ENCODE assay signal across 25 cellular contexts in the genomic region with DNA sequence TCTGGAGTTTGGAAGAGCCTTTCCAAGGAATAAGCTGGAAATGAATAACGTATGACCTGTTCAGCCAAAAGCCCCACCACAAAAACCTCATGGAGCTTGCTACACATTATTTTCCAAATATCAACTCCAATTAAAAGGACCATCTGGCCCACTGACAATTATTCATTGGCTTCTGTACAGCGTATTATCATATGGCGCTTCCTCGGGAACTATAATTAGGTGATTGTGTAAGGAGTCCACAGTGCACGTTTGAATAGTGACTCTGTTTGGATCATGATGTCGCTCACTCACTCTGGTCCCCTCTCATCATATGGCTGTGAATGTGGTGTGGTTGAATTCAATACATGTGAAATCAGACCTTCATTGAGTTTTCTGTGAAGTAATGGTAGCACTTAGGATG. TPM values are rescaled to one million over a fixed set of nuclear protein-coding genes. Genes with fewer than 3 reads are reported as not detected.
DNase-seq lines count a peak whose midpoint lies in the region; ATAC-seq and TF ChIP-seq lines count a peak whose summit lies in the region.
"Had no signal": no experiment of that assay in that cellular context is flagged by ENCODE, and none has a peak within 500 bp of the region (broad histone marks: within the 10 kb centered on the region; RNA-seq: fewer than 3 reads in every experiment).

No MANE protein-coding gene starts in this region.

- H3K27me3 ChIP-seq in PC-3 (ENCODE audit: low read length) = no peaks in the 10 kb centered on the region
- H3K27me3 ChIP-seq: gastroesophageal sphincter, sigmoid colon, upper lobe of right lung had no signal

- TF ChIP-seq CTCF in HFFc6 (IDR thresholded peaks at IDR 0.05) = no peak
- no peak for TF ChIP-seq CTCF in PC-3 (conservative IDR thresholded peaks at IDR 0.05; ENCODE audit: low read depth, low read length)
- TF ChIP-seq CTCF in GM13977 (IDR thresholded peaks at IDR 0.05; ENCODE audit: extremely low read depth, insufficient read depth, missing control alignments) = no peak

- H3K27ac Mint-ChIP-seq in HFFc6 = peak overlapping the region; percentile 65; the same call in 1 of the 2 replicates
- no peak overlapping the region for H3K27ac Mint-ChIP-seq in activated CD4-positive, alpha-beta memory T cell treated with anti-CD3 and anti-CD28 coated beads, Interleukin-2, amount 10 ng/mL, durations not matched to agents 7 days and 5 days
- H3K27ac Mint-ChIP-seq: activated CD4-positive, alpha-beta memory T cell treated with anti-CD3 and anti-CD28 coated beads for 36 hours; activated naive CD8-positive, alpha-beta T cell treated with anti-CD3 and anti-CD28 coated beads for 36 hours; immature natural killer cell; memory B cell; stimulated activated memory B cell treated with anti-CD40 and anti-IgM and Interleukin-4, amounts not matched to agents 10 μg/mL and 1 μg/mL and 100 μg/mL, for 72 hours; T-helper 17 cell had no signal

- CTCF ChIA-PET in PC-3 (lab: Charles Lee) = no interaction called here
- CTCF ChIA-PET in activated CD4-positive, alpha-beta memory T cell treated with anti-CD3 and anti-CD28 coated beads, Interleukin-2, amount 10 ng/mL, durations not matched to agents 7 days and 5 days (lab: Charles Lee) = interaction anchor here (0.6 kb wide), 1 partner anchor 373 kb away, joined by 3 read pairs; no protein-coding TSS in a partner anchor

- H3K4me1 Mint-ChIP-seq in HFFc6 (ENCODE audit: low read depth) = peaks cover 68% of the 10 kb centered on the region
- H3K4me1 Mint-ChIP-seq in activated CD4-positive, alpha-beta memory T cell treated with anti-CD3 and anti-CD28 coated beads, Interleukin-2, amount 10 ng/mL, durations not matched to agents 7 days and 5 days = no peaks in the 10 kb centered on the region
- H3K4me1 Mint-ChIP-seq: activated naive CD8-positive, alpha-beta T cell treated with anti-CD3 and anti-CD28 coated beads for 36 hours; immature natural killer cell; memory B cell; neural crest cell; stimulated activated memory B cell treated with anti-CD40 and anti-IgM and Interleukin-4, amounts not matched to agents 10 μg/mL and 1 μg/mL and 100 μg/mL, for 72 hours; T-helper 17 cell had no signal

- no peaks in the 10 kb centered on the region for H4K20me1 ChIP-seq in PC-3 (ENCODE audit: low read length)

- ATAC-seq in PC-3 (no peak), GM21737 (IDR thresholded peaks at IDR 0.05; ENCODE audit: unreplicated experiment) (no peak)
- ATAC-seq: gastroesophageal sphincter; SK-N-SH treated with all-trans-retinoic acid at 6 μM for 48 hours; stimulated activated memory B cell treated with anti-CD40 and anti-IgM and Interleukin-4, amounts not matched to agents 10 μg/mL and 1 μg/mL and 100 μg/mL, for 72 hours; T-helper 17 cell; upper lobe of right lung had no signal

- H3K4me1 ChIP-seq in PC-3 (ENCODE audit: insufficient read depth, low read length) = peaks cover 13% of the 10 kb centered on the region
- H3K4me1 ChIP-seq: gastroesophageal sphincter, upper lobe of right lung had no signal

- no peaks in the 10 kb centered on the region; the same call in 1 of the 2 replicates for H3K9me2 ChIP-seq in PC-3 (replicated peaks; ENCODE audit: low read length)

- H3F3A ChIP-seq in PC-3 (ENCODE audit: low read length, unreplicated experiment) = no peaks in the 10 kb centered on the region

- no peaks in the 10 kb centered on the region for H3K9me3 ChIP-seq in PC-3 (ENCODE audit: low read length)
- H3K9me3 ChIP-seq: gastroesophageal sphincter, sigmoid colon, upper lobe of right lung had no signal

- DNase-seq in DMS 273 (lab: John Stamatoyannopoulos, UW; ENCODE audit: unreplicated experiment) (peak; percentile 86), HFFc6 (no peak), PC-3 (peak; percentile 45), fibroblast of peridontal ligament (ENCODE audit: extremely low read depth) (peak; percentile 72), GM13977 (ENCODE audit: low spot score) (no peak)
- DNase-seq in activated CD4-positive, alpha-beta memory T cell treated with anti-CD3 and anti-CD28 coated beads, Interleukin-2, amount 10 ng/mL, durations not matched to agents 7 days and 5 days = no peak
- DNase-seq: activated CD4-positive, alpha-beta memory T cell treated with anti-CD3 and anti-CD28 coated beads for 36 hours; activated CD4-positive, CD25-positive, alpha-beta regulatory T cell treated with anti-CD3 and anti-CD28 coated beads, Interleukin-2, amount 50 U/mL, for 72 hours; activated naive CD8-positive, alpha-beta T cell treated with anti-CD3 and anti-CD28 coated beads for 36 hours; aorta; caudate nucleus; dermis blood vessel endothelial cell; hypothalamus; immature natural killer cell; NCI-H526 treated with DMSO at 0.1 percent for 48 hours; sigmoid colon; stimulated activated CD4-positive, alpha-beta T cell treated with anti-CD3 and anti-CD28 coated beads, Interleukin-4, amount 100 ng/mL, for 4 hours; T-helper 17 cell; upper lobe of right lung had no signal

- H3K9ac ChIP-seq in PC-3 (ENCODE audit: low read length) = no peak overlapping the region

- POLR2A ChIA-PET in PC-3 (lab: Charles Lee; ENCODE audit: unreplicated experiment) = no interaction called here
- POLR2A ChIA-PET in activated CD4-positive, alpha-beta memory T cell treated with anti-CD3 and anti-CD28 coated beads, Interleukin-2, amount 10 ng/mL, durations not matched to agents 7 days and 5 days (lab: Charles Lee) = no interaction called here

- H2AFZ ChIP-seq in PC-3 (ENCODE audit: low read length) = no peak overlapping the region

- intact Hi-C loops in PC-3 (cut with micrococcal nuclease) = no loop called here

- no peaks in the 10 kb centered on the region for H3K27me3 Mint-ChIP-seq in HFFc6 (ENCODE audit: insufficient read depth)
- H3K27me3 Mint-ChIP-seq in activated CD4-positive, alpha-beta memory T cell treated with anti-CD3 and anti-CD28 coated beads, Interleukin-2, amount 10 ng/mL, durations not matched to agents 7 days and 5 days = peaks cover 6% of the 10 kb centered on the region

- no peak overlapping the region for H3K4me3 ChIP-seq in PC-3 (ENCODE audit: low read length)
- H3K4me3 ChIP-seq: gastroesophageal sphincter, sigmoid colon, upper lobe of right lung had no signal

- no peaks in the 10 kb centered on the region for H3K36me3 ChIP-seq in PC-3 (ENCODE audit: low read depth, low read length)
- H3K36me3 ChIP-seq: gastroesophageal sphincter, sigmoid colon, upper lobe of right lung had no signal

- no peak overlapping the region for H3K4me2 ChIP-seq in PC-3 (ENCODE audit: low read length)

- H3K27ac ChIP-seq in PC-3 (ENCODE audit: low read length) = 0 out of 2 replicates have a peak overlapping the region, but pooled peaks have one; percentile 42
- H3K27ac ChIP-seq: gastroesophageal sphincter, sigmoid colon, upper lobe of right lung had no signal

- BruUV-seq in PC-3 (replicated peaks; lab: Mats Ljungman, UMichigan) = no TSS peak

- H3K36me3 Mint-ChIP-seq in HFFc6 (ENCODE audit: low read depth) = peaks cover 12% of the 10 kb centered on the region; the same call in 1 of the 2 replicates
- no peaks in the 10 kb centered on the region for H3K36me3 Mint-ChIP-seq in activated CD4-positive, alpha-beta memory T cell treated with anti-CD3 and anti-CD28 coated beads, Interleukin-2, amount 10 ng/mL, durations not matched to agents 7 days and 5 days (ENCODE audit: low read depth)
- H3K36me3 Mint-ChIP-seq: activated naive CD8-positive, alpha-beta T cell treated with anti-CD3 and anti-CD28 coated beads for 36 hours; immature natural killer cell; stimulated activated memory B cell treated with anti-CD40 and anti-IgM and Interleukin-4, amounts not matched to agents 10 μg/mL and 1 μg/mL and 100 μg/mL, for 72 hours had no signal

- H3K9me3 Mint-ChIP-seq in HFFc6 = no peaks in the 10 kb centered on the region
- peaks cover 4% of the 10 kb centered on the region for H3K9me3 Mint-ChIP-seq in activated CD4-positive, alpha-beta memory T cell treated with anti-CD3 and anti-CD28 coated beads, Interleukin-2, amount 10 ng/mL, durations not matched to agents 7 days and 5 days

- in situ Hi-C loops in GM13977 (cut with MboI; ENCODE audit: low pct_unique_long_range_greater_than_20kb, low sequenced_read_pairs, unreplicated experiment) = no loop called here

- no peaks in the 10 kb centered on the region for H3K79me2 ChIP-seq in PC-3 (ENCODE audit: low read length)

- H3K4me3 Mint-ChIP-seq in HFFc6 = no peak overlapping the region
- H3K4me3 Mint-ChIP-seq in activated CD4-positive, alpha-beta memory T cell treated with anti-CD3 and anti-CD28 coated beads, Interleukin-2, amount 10 ng/mL, durations not matched to agents 7 days and 5 days = no peak overlapping the region
- H3K4me3 Mint-ChIP-seq: activated CD4-positive, alpha-beta memory T cell treated with anti-CD3 and anti-CD28 coated beads for 36 hours; activated naive CD8-positive, alpha-beta T cell treated with anti-CD3 and anti-CD28 coated beads for 36 hours; immature natural killer cell; memory B cell; neural crest cell; stimulated activated memory B cell treated with anti-CD40 and anti-IgM and Interleukin-4, amounts not matched to agents 10 μg/mL and 1 μg/mL and 100 μg/mL, for 72 hours; T-helper 17 cell had no signal

RNA-seq across cellular contexts. Expression of gene GDNF, which starts 52.1 kb away (rescaled TPM):
- 1 to 10 TPM in 5 of 6 experiments, under 1 TPM in 1; 0.85 to 8.3 (median 7.1) TPM for total RNA-seq in HFFc6 (2021; fragmentation: NEBNext Ultra II Directional; extraction: Animal tissue kit (Norgen Biotek cat#: 25700))
- total RNA-seq in PC-3 (2014; rRNA removed) = not detected in 2 replicates
- total RNA-seq in activated CD4-positive, alpha-beta memory T cell treated with anti-CD3 and anti-CD28 coated beads, Interleukin-2, amount 10 ng/mL, durations not matched to agents 7 days and 5 days = not detected
- total RNA-seq: activated CD4-positive, alpha-beta memory T cell treated with anti-CD3 and anti-CD28 coated beads for 36 hours; activated naive CD8-positive, alpha-beta T cell treated with anti-CD3 and anti-CD28 coated beads for 36 hours; dermis blood vessel endothelial cell; T-helper 17 cell had no signal

Comparison
In these comparisons a context has a peak if more than half of its experiments do, and no peak if none do; other contexts are left out.
1. DNase-seq: peak in DMS 273 (single experiment), PC-3 (single experiment) and fibroblast of peridontal ligament (single experiment); none in HFFc6 (single experiment), activated CD4-positive, alpha-beta memory T cell treated with anti-CD3 and anti-CD28 coated beads, Interleukin-2, amount 10 ng/mL, durations not matched to agents 7 days and 5 days (single experiment) and GM13977 (single experiment).